1 cellular context compared by ENCODE assay signal in genomic region chr1:229130028-229130668, GRCh38.
TF ChIP-seq lines count a peak whose summit lies in the region.

No MANE protein-coding gene starts in this region.

TF ChIP-seq in HepG2, 621 proteins besides CTCF, POLR2A, EP300 and RAD21 (continued from another document and continues in another):
- TF ChIP-seq, protein P1, sequence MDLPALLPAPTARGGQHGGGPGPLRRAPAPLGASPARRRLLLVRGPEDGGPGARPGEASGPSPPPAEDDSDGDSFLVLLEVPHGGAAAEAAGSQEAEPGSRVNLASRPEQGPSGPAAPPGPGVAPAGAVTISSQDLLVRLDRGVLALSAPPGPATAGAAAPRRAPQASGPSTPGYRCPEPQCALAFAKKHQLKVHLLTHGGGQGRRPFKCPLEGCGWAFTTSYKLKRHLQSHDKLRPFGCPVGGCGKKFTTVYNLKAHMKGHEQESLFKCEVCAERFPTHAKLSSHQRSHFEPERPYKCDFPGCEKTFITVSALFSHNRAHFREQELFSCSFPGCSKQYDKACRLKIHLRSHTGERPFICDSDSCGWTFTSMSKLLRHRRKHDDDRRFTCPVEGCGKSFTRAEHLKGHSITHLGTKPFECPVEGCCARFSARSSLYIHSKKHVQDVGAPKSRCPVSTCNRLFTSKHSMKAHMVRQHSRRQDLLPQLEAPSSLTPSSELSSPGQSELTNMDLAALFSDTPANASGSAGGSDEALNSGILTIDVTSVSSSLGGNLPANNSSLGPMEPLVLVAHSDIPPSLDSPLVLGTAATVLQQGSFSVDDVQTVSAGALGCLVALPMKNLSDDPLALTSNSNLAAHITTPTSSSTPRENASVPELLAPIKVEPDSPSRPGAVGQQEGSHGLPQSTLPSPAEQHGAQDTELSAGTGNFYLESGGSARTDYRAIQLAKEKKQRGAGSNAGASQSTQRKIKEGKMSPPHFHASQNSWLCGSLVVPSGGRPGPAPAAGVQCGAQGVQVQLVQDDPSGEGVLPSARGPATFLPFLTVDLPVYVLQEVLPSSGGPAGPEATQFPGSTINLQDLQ (CRISPR knock-in tag; IDR thresholded peaks at IDR 0.05) = no peak
- no peak for TF ChIP-seq BATF2 (CRISPR knock-in tag; IDR thresholded peaks at IDR 0.05)
- peak; percentile 68 for TF ChIP-seq FOSL2 (CRISPR knock-in tag; IDR thresholded peaks at IDR 0.05)
- peak; percentile 63 for TF ChIP-seq ZBTB43 (CRISPR knock-in tag; conservative IDR thresholded peaks at IDR 0.05)
- peak; percentile 16; the same call in 1 of the 2 replicates for TF ChIP-seq FOXK2 (IDR thresholded peaks at IDR 0.05)
- TF ChIP-seq SP5 (CRISPR knock-in tag; IDR thresholded peaks at IDR 0.05; ENCODE audit: borderline replicate concordance, low read depth) = peak; percentile 93
- TF ChIP-seq EED (CRISPR knock-in tag; IDR thresholded peaks at IDR 0.05) = no peak
- TF ChIP-seq DMTF1 (CRISPR knock-in tag; IDR thresholded peaks at IDR 0.05) = no peak
- TF ChIP-seq SYNCRIP (IDR thresholded peaks at IDR 0.05; ENCODE audit: insufficient read depth, low read depth, low read length) = no peak
- no peak for TF ChIP-seq AGO1 (IDR thresholded peaks at IDR 0.05; ENCODE audit: low read depth, low read length, poor library complexity, severe bottlenecking)
- 0 out of 2 replicates have a peak, but pooled peaks have one; percentile 50 for TF ChIP-seq MTERF4 (CRISPR knock-in tag; IDR thresholded peaks at IDR 0.05)
- no peak for TF ChIP-seq ZNF230 (CRISPR knock-in tag; IDR thresholded peaks at IDR 0.05)
- TF ChIP-seq ZNF468 (CRISPR knock-in tag; IDR thresholded peaks at IDR 0.05) = no peak
- TF ChIP-seq CEBPB (IDR thresholded peaks at IDR 0.05; ENCODE audit: borderline replicate concordance, low read depth, low read length) = peak; percentile 92
- no peak for TF ChIP-seq ZNF251 (CRISPR knock-in tag; IDR thresholded peaks at IDR 0.05)
- no peak for TF ChIP-seq KMT2B (CRISPR knock-in tag; IDR thresholded peaks at IDR 0.05)
- TF ChIP-seq ZNF672 (CRISPR knock-in tag; IDR thresholded peaks at IDR 0.05) = no peak
- peak; percentile 72 for TF ChIP-seq THAP11 (CRISPR knock-in tag; IDR thresholded peaks at IDR 0.05)
- no peak for TF ChIP-seq RFX1 (IDR thresholded peaks at IDR 0.05)
- TF ChIP-seq RCOR2 (CRISPR knock-in tag; IDR thresholded peaks at IDR 0.05) = peak; percentile 85
- TF ChIP-seq ZBTB3 (CRISPR knock-in tag; IDR thresholded peaks at IDR 0.05; ENCODE audit: borderline replicate concordance, low read depth) = no peak
- TF ChIP-seq ZSCAN9 (CRISPR knock-in tag; IDR thresholded peaks at IDR 0.05; ENCODE audit: borderline replicate concordance) = 0 out of 2 replicates have a peak, but pooled peaks have one; percentile 35
- 0 out of 2 replicates have a peak, but pooled peaks have one; percentile 62 for TF ChIP-seq ZNF607 (CRISPR knock-in tag; IDR thresholded peaks at IDR 0.05; ENCODE audit: borderline replicate concordance)
- TF ChIP-seq ZFP36 (IDR thresholded peaks at IDR 0.05; ENCODE audit: borderline replicate concordance, low read depth, low read length, partially characterized antibody) = no peak
- TF ChIP-seq, protein P2, sequence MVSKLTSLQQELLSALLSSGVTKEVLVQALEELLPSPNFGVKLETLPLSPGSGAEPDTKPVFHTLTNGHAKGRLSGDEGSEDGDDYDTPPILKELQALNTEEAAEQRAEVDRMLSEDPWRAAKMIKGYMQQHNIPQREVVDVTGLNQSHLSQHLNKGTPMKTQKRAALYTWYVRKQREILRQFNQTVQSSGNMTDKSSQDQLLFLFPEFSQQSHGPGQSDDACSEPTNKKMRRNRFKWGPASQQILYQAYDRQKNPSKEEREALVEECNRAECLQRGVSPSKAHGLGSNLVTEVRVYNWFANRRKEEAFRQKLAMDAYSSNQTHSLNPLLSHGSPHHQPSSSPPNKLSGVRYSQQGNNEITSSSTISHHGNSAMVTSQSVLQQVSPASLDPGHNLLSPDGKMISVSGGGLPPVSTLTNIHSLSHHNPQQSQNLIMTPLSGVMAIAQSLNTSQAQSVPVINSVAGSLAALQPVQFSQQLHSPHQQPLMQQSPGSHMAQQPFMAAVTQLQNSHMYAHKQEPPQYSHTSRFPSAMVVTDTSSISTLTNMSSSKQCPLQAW (CRISPR knock-in tag; IDR thresholded peaks at IDR 0.05) = peak; percentile 69; the same call in 1 of the 2 replicates
- no peak for TF ChIP-seq ZBTB7A (CRISPR knock-in tag; IDR thresholded peaks at IDR 0.05)
- no peak for TF ChIP-seq ZNF576 (CRISPR knock-in tag; IDR thresholded peaks at IDR 0.05)
- TF ChIP-seq PAXIP1 (CRISPR knock-in tag; conservative IDR thresholded peaks at IDR 0.05) = peak; percentile 91
- TF ChIP-seq THRA (CRISPR knock-in tag; IDR thresholded peaks at IDR 0.05; ENCODE audit: borderline replicate concordance) = no peak; the same call in 1 of the 2 replicates
- TF ChIP-seq NFIB (CRISPR knock-in tag; IDR thresholded peaks at IDR 0.05; ENCODE audit: borderline replicate concordance) = no peak
- TF ChIP-seq TOPORS (CRISPR knock-in tag; IDR thresholded peaks at IDR 0.05) = no peak
- peak; percentile 58 for TF ChIP-seq ZNF772 (CRISPR knock-in tag; IDR thresholded peaks at IDR 0.05)
- TF ChIP-seq ZNF17 (CRISPR knock-in tag; IDR thresholded peaks at IDR 0.05) = no peak
- no peak; the same call in 1 of the 2 replicates for TF ChIP-seq ZNF12 (CRISPR knock-in tag; IDR thresholded peaks at IDR 0.05)
- TF ChIP-seq ZNF543 (CRISPR knock-in tag; IDR thresholded peaks at IDR 0.05) = peak; percentile 84; the same call in 1 of the 2 replicates
- TF ChIP-seq REXO4 (CRISPR knock-in tag; IDR thresholded peaks at IDR 0.05; ENCODE audit: borderline replicate concordance) = 0 out of 2 replicates have a peak, but pooled peaks have one; percentile 32
- 0 out of 2 replicates have a peak, but pooled peaks have one; percentile 40 for TF ChIP-seq RFXAP (CRISPR knock-in tag; IDR thresholded peaks at IDR 0.05; ENCODE audit: borderline replicate concordance)
- no peak for TF ChIP-seq NFE2L2 (IDR thresholded peaks at IDR 0.05; ENCODE audit: low read length)
- no peak for TF ChIP-seq ZNF512B (CRISPR knock-in tag; IDR thresholded peaks at IDR 0.05; ENCODE audit: borderline replicate concordance)
- TF ChIP-seq CHD4 (IDR thresholded peaks at IDR 0.05; ENCODE audit: borderline replicate concordance, low read length) = no peak
- no peak for TF ChIP-seq ZSCAN20 (CRISPR knock-in tag; IDR thresholded peaks at IDR 0.05; ENCODE audit: borderline replicate concordance)
- TF ChIP-seq JDP2 (CRISPR knock-in tag; IDR thresholded peaks at IDR 0.05; ENCODE audit: borderline replicate concordance) = no peak
- peak; percentile 82 for TF ChIP-seq ATF2 (CRISPR knock-in tag; IDR thresholded peaks at IDR 0.05)
